In genomic region chr10:83603708-83604107, GRCh38 we compare ENCODE assay signal across 10 cellular contexts.
A peak's percentile ranks its signal among the peaks of the same experiment; 100 is the strongest.
DNase-seq lines count a peak whose midpoint lies in the region; ATAC-seq and TF ChIP-seq lines count a peak whose summit lies in the region.
"Had no signal": no experiment of that assay in that cellular context is flagged by ENCODE, and none has a peak within 500 bp of the region (broad histone marks: within the 10 kb centered on the region; RNA-seq: fewer than 3 reads in every experiment).

No MANE protein-coding gene starts in this region.

- H3K36me3 ChIP-seq in GM06990 (ENCODE audit: control insufficient read depth, insufficient read depth, low read length): no peaks in the 10 kb centered on the region

- TF ChIP-seq CTCF in GM06990 (IDR thresholded peaks at IDR 0.05; ENCODE audit: insufficient read depth, low read length, poor library complexity, severe bottlenecking): no peak

- ATAC-seq in HG02970 (IDR thresholded peaks at IDR 0.05; ENCODE audit: low FRiP score, unreplicated experiment): peak; percentile 75

- H3K4me3 ChIP-seq in GM06990 (replicated peaks; ENCODE audit: low read depth, low read length): no peak overlapping the region

- peak; percentile 9 for DNase-seq in GM06990 (ENCODE audit: extremely low read depth, insufficient read length)
- peak; percentile 11 for DNase-seq in GM19240 (ENCODE audit: insufficient read length, low spot score)
- peak; percentile 28 for DNase-seq in SKM-1 treated with dmso at 0.1 percent for 144 hours (lab: John Stamatoyannopoulos, UW; ENCODE audit: unreplicated experiment)
- no peak for DNase-seq in NCI-H748 treated with DMSO at 0.1 percent for 48 hours (lab: John Stamatoyannopoulos, UW)
- no peak for DNase-seq in germinal center (ENCODE audit: low spot score)
- no peak for DNase-seq in NCI-H1417 treated with DMSO at 0.1 percent for 48 hours (lab: John Stamatoyannopoulos, UW)
- no peak for DNase-seq in AG20443 (ENCODE audit: low spot score)
- DNase-seq: nucleus accumbens, SIG-M5 had no signal

- no peaks in the 10 kb centered on the region for H3K27me3 ChIP-seq in GM06990 (replicated peaks; ENCODE audit: control insufficient read depth, insufficient read depth, low read length)

Comparison
In these comparisons a context has a peak if more than half of its experiments do, and no peak if none do; other contexts are left out.
1. DNase-seq: peak in GM06990 (single experiment), GM19240 (single experiment) and SKM-1 treated with dmso at 0.1 percent for 144 hours (single experiment); none in NCI-H748 treated with DMSO at 0.1 percent for 48 hours (single experiment), germinal center (single experiment), NCI-H1417 treated with DMSO at 0.1 percent for 48 hours (single experiment) and AG20443 (single experiment).